ENCODE assay signal across 1 cellular context in genomic region chr2:201158111-201158929, GRCh38.
TF ChIP-seq lines count a peak whose summit lies in the region.

No MANE protein-coding gene starts in this region.

TF ChIP-seq in H1, 55 proteins besides CTCF, POLR2A, EP300 and RAD21:
- TF ChIP-seq, protein P1, sequence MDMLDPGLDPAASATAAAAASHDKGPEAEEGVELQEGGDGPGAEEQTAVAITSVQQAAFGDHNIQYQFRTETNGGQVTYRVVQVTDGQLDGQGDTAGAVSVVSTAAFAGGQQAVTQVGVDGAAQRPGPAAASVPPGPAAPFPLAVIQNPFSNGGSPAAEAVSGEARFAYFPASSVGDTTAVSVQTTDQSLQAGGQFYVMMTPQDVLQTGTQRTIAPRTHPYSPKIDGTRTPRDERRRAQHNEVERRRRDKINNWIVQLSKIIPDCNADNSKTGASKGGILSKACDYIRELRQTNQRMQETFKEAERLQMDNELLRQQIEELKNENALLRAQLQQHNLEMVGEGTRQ (IDR thresholded peaks at IDR 0.05; ENCODE audit: low read length): peak; percentile 76
- TF ChIP-seq ATF2 (IDR thresholded peaks at IDR 0.05; ENCODE audit: low read length) (0 out of 2 replicates have a peak, but pooled peaks have one; percentile 36), ASH2L (IDR thresholded peaks at IDR 0.05; ENCODE audit: low read length) (peak; percentile 46), ZNF274 (IDR thresholded peaks at IDR 0.05; ENCODE audit: borderline replicate concordance, extremely low read depth, low read length) (no peak)
